In genomic region chr14:99684356-99684952, GRCh38 we compare ENCODE assay signal across 1 cellular context.
TF ChIP-seq lines count a peak whose summit lies in the region.

No MANE protein-coding gene starts in this region.

TF ChIP-seq in HEK293, 187 proteins besides CTCF, POLR2A, EP300 and RAD21 (continued from another document):
- no peak for TF ChIP-seq ZNF398 (tag by site-specific recombination; IDR thresholded peaks at IDR 0.05)
- no peak for TF ChIP-seq REST (tag by site-specific recombination; IDR thresholded peaks at IDR 0.05)
- no peak for TF ChIP-seq ZNF10 (tag by site-specific recombination; IDR thresholded peaks at IDR 0.05)
- TF ChIP-seq ZFHX2 (tag by site-specific recombination; conservative IDR thresholded peaks at IDR 0.05), result 0 out of 2 replicates have a peak, but pooled peaks have one; percentile 13
- peak; percentile 64 for TF ChIP-seq ZBTB8A (tag by site-specific recombination; IDR thresholded peaks at IDR 0.05)
- TF ChIP-seq PRDM10 (tag by site-specific recombination; IDR thresholded peaks at IDR 0.05), result no peak
- TF ChIP-seq ZNF146 (tag by site-specific recombination; IDR thresholded peaks at IDR 0.05), result no peak
- TF ChIP-seq ZNF501 (tag by site-specific recombination; IDR thresholded peaks at IDR 0.05), result no peak
- TF ChIP-seq GLIS2 (tag by site-specific recombination; IDR thresholded peaks at IDR 0.05), result peak; percentile 20; the same call in 1 of the 2 replicates
- TF ChIP-seq ZBTB26 (tag by site-specific recombination; optimal IDR thresholded peaks at IDR 0.05), result peak; percentile 17
- peak; percentile 85 for TF ChIP-seq ZNF692 (tag by site-specific recombination; IDR thresholded peaks at IDR 0.05)
- TF ChIP-seq SP2 (tag by site-specific recombination; IDR thresholded peaks at IDR 0.05), result peak; percentile 22
- TF ChIP-seq ZNF76 (tag by site-specific recombination; IDR thresholded peaks at IDR 0.05; ENCODE audit: borderline replicate concordance, low read depth), result no peak
- no peak for TF ChIP-seq ZNF221 (tag by site-specific recombination; IDR thresholded peaks at IDR 0.05; ENCODE audit: borderline replicate concordance)
- no peak for TF ChIP-seq KLF16 (tag by site-specific recombination; IDR thresholded peaks at IDR 0.05)
- TF ChIP-seq ZIC2 (tag by site-specific recombination; IDR thresholded peaks at IDR 0.05), result peak; percentile 51; the same call in 1 of the 2 replicates
- TF ChIP-seq ZNF335 (tag by site-specific recombination; conservative IDR thresholded peaks at IDR 0.05), result no peak
- TF ChIP-seq ZNF830 (tag by site-specific recombination; IDR thresholded peaks at IDR 0.05; ENCODE audit: low read depth), result no peak
- no peak for TF ChIP-seq ZNF169 (tag by site-specific recombination; IDR thresholded peaks at IDR 0.05)
TF ChIP-seq in HEK293: peak in this region for 9.
